ENCODE assay signal across 1 cellular context in genomic region chr14:99603965-99604765, GRCh38.
TF ChIP-seq lines count a peak whose summit lies in the region.

Gene CCDC85C, minus strand, starts transcription at chr14:99604207. Its CDS starts 248 bp downstream, at chr14:99603959.

TF ChIP-seq in IMR-90, 13 proteins besides CTCF, POLR2A, EP300 and RAD21 (continued from another document):
- no peak for TF ChIP-seq MAFK (IDR thresholded peaks at IDR 0.05; ENCODE audit: low read depth, low read length)
- peak; percentile 99; the same call in 1 of the 2 replicates for TF ChIP-seq CHD1 (IDR thresholded peaks at IDR 0.05; ENCODE audit: low read depth, low read length)
- no peak for TF ChIP-seq ELK1 (IDR thresholded peaks at IDR 0.05; ENCODE audit: borderline replicate concordance, low read depth, low read length)
TF ChIP-seq in IMR-90: peak in this region for 4.
